26 cellular contexts compared by ENCODE assay signal in the genomic region with DNA sequence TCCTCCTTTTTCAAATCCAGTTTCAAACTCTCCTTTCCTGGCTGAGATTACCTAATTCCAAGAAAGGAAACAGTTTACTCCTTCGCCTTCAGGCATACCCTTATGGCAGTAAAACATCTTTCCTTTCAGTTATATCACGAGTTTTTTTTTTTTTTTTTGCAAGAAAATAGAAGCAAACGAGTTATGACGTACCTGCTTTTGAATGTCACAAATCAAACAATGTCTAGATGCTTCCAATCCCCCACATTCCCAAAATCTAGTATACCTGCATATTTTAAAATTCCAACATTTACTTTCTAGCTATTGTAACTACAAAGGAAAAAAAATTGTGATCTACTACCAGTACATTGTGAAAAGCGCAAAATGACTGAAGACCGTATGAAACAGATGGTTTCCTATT.
"Had no signal": no experiment of that assay in that cellular context is flagged by ENCODE, and none has a peak within 500 bp of the region (broad histone marks: within the 10 kb centered on the region; RNA-seq: fewer than 3 reads in every experiment).

No MANE protein-coding gene starts in this region.

- DNase-seq: cortex of kidney; dorsolateral prefrontal cortex; effector CD8-positive, alpha-beta T cell; heart left ventricle; hippocampal formation; left colon; left ventricle myocardium superior; mesenchymal stem cell; midbrain; psoas muscle; retina; sigmoid colon; stimulated activated CD4-positive, alpha-beta T cell treated with anti-CD3 and anti-CD28 coated beads, Interleukin-2, amount 100 ng/mL, for 24 hours; stimulated activated CD4-positive, alpha-beta T cell treated with anti-CD3 and anti-CD28 coated beads, Interleukin-4, amount 100 ng/mL, for 4 hours; stimulated activated naive CD4-positive, alpha-beta T cell; stomach; substantia nigra had no signal

- H3K27ac ChIP-seq: heart left ventricle, parathyroid adenoma, psoas muscle, sigmoid colon, skin epidermis, stomach, thoracic aorta had no signal

- H3K9me3 ChIP-seq: heart left ventricle, psoas muscle, sigmoid colon, stomach, thoracic aorta had no signal

- ATAC-seq: esophagus mucosa; heart left ventricle; left colon; left ventricle myocardium superior; natural killer cell treated with Interleukin-12 subunit alpha and Interleukin-12 subunit beta and Interleukin-15 and Interleukin-18, amount 100 ng/mL, for 72 hours; psoas muscle had no signal

- H3K4me3 ChIP-seq: dorsolateral prefrontal cortex, heart left ventricle, lung, psoas muscle, sigmoid colon, skin epidermis, stomach, thoracic aorta had no signal

- H3K9me3 Mint-ChIP-seq: natural killer cell treated with Interleukin-12 subunit alpha and Interleukin-12 subunit beta and Interleukin-15 and Interleukin-18, amount 100 ng/mL, for 72 hours; type B pancreatic cell had no signal

- H3K27me3 Mint-ChIP-seq: natural killer cell treated with Interleukin-12 subunit alpha and Interleukin-12 subunit beta and Interleukin-15 and Interleukin-18, amount 100 ng/mL, for 72 hours; type B pancreatic cell had no signal

- H3K4me3 Mint-ChIP-seq: natural killer cell treated with Interleukin-12 subunit alpha and Interleukin-12 subunit beta and Interleukin-15 and Interleukin-18, amount 100 ng/mL, for 72 hours; type B pancreatic cell had no signal

- H2AFZ ChIP-seq: parathyroid adenoma had no signal

- H3K4me1 ChIP-seq: parathyroid adenoma, psoas muscle, sigmoid colon, stomach had no signal

- H3K27ac Mint-ChIP-seq: type B pancreatic cell had no signal

- H3K9ac ChIP-seq: parathyroid adenoma had no signal

- FAIRE-seq: frontal cortex, urothelium cell line had no signal

- H3K27me3 ChIP-seq: dorsolateral prefrontal cortex, heart left ventricle, sigmoid colon, stomach had no signal
